Comparison of ENCODE assay signal across 1 cellular context in genomic region chr22:21571679-21572078, GRCh38.
TF ChIP-seq lines count a peak whose summit lies in the region.

No MANE protein-coding gene starts in this region.

TF ChIP-seq in HepG2, 621 proteins besides CTCF, POLR2A, EP300 and RAD21:
- TF ChIP-seq MNT (IDR thresholded peaks at IDR 0.05) (no peak), GZF1 (CRISPR knock-in tag; IDR thresholded peaks at IDR 0.05) (no peak), MYPOP (CRISPR knock-in tag; IDR thresholded peaks at IDR 0.05) (no peak), GLI4 (CRISPR knock-in tag; IDR thresholded peaks at IDR 0.05; ENCODE audit: borderline replicate concordance) (no peak), ZIK1 (CRISPR knock-in tag; IDR thresholded peaks at IDR 0.05; ENCODE audit: borderline replicate concordance, low read depth) (no peak), ZNF740 (CRISPR knock-in tag; IDR thresholded peaks at IDR 0.05) (no peak), SSRP1 (CRISPR knock-in tag; IDR thresholded peaks at IDR 0.05) (no peak), TP53 (CRISPR knock-in tag; conservative IDR thresholded peaks at IDR 0.05) (no peak), ZNF230 (CRISPR knock-in tag; IDR thresholded peaks at IDR 0.05) (no peak), ZNF776 (CRISPR knock-in tag; IDR thresholded peaks at IDR 0.05) (no peak), ZNF646 (CRISPR knock-in tag; IDR thresholded peaks at IDR 0.05) (no peak), ZBTB14 (CRISPR knock-in tag; IDR thresholded peaks at IDR 0.05) (no peak), ZNF446 (CRISPR knock-in tag; IDR thresholded peaks at IDR 0.05) (no peak), ZNF737 (CRISPR knock-in tag; IDR thresholded peaks at IDR 0.05; ENCODE audit: borderline replicate concordance) (no peak), E2F1 (CRISPR knock-in tag; IDR thresholded peaks at IDR 0.05) (no peak), SOX13 (IDR thresholded peaks at IDR 0.05) (no peak), SOX13 (CRISPR knock-in tag; conservative IDR thresholded peaks at IDR 0.05 in 1 of 2, IDR thresholded peaks at IDR 0.05 in 1 of 2) (no peak), REPIN1 (CRISPR knock-in tag; IDR thresholded peaks at IDR 0.05; ENCODE audit: borderline replicate concordance, low read depth) (no peak)
TF ChIP-seq in HepG2: peak in this region for 0.
